13 cellular contexts compared by ENCODE assay signal in genomic region chr14:75067212-75067611, GRCh38.
"Had no signal": no experiment of that assay in that cellular context is flagged by ENCODE, and none has a peak within 500 bp of the region (broad histone marks: within the 10 kb centered on the region; RNA-seq: fewer than 3 reads in every experiment).

No MANE protein-coding gene starts in this region.

- H3K27ac Mint-ChIP-seq: activated naive CD8-positive, alpha-beta T cell treated with anti-CD3 and anti-CD28 coated beads for 36 hours; T-helper 2 cell treated with Interferon-gamma antibody and Interleukin-4, amounts not matched to agents 5 μg/mL and 100 μg/mL, for 36 hours had no signal

- H3K27me3 Mint-ChIP-seq: activated naive CD8-positive, alpha-beta T cell treated with anti-CD3 and anti-CD28 coated beads for 36 hours had no signal

- H3K9me3 Mint-ChIP-seq: activated naive CD8-positive, alpha-beta T cell treated with anti-CD3 and anti-CD28 coated beads for 36 hours; neural crest cell; T-helper 2 cell treated with Interferon-gamma antibody and Interleukin-4, amounts not matched to agents 5 μg/mL and 100 μg/mL, for 36 hours had no signal

- ATAC-seq: foreskin keratinocyte, left lung had no signal

- DNase-seq: activated CD4-positive, alpha-beta T cell treated with anti-CD3 and anti-CD28 coated beads, Interleukin-2, amount 50 U/mL, for 48 hours; activated naive CD4-positive, alpha-beta T cell; activated naive CD8-positive, alpha-beta T cell treated with anti-CD3 and anti-CD28 coated beads for 36 hours; amniotic stem cell; dorsolateral prefrontal cortex; foreskin keratinocyte; head of caudate nucleus; left lung; stimulated activated CD4-positive, alpha-beta T cell treated with anti-CD3 and anti-CD28 coated beads, Interleukin-2, amount 100 ng/mL, for 24 hours; stimulated activated naive CD4-positive, alpha-beta T cell treated with Interleukin-2 at 50 U/mL for 16 hours; tibial artery had no signal

- H3K36me3 ChIP-seq: left lung, tibial artery had no signal

- H3K27me3 ChIP-seq: dorsolateral prefrontal cortex, foreskin keratinocyte, left lung, tibial artery had no signal

- H3K4me3 Mint-ChIP-seq: activated naive CD8-positive, alpha-beta T cell treated with anti-CD3 and anti-CD28 coated beads for 36 hours; neural crest cell; T-helper 2 cell treated with Interferon-gamma antibody and Interleukin-4, amounts not matched to agents 5 μg/mL and 100 μg/mL, for 36 hours had no signal

- H3K27ac ChIP-seq: foreskin keratinocyte had no signal

- H3K4me3 ChIP-seq: tibial artery had no signal

- H3K9me3 ChIP-seq: left lung, tibial artery had no signal
